In the genomic region with DNA sequence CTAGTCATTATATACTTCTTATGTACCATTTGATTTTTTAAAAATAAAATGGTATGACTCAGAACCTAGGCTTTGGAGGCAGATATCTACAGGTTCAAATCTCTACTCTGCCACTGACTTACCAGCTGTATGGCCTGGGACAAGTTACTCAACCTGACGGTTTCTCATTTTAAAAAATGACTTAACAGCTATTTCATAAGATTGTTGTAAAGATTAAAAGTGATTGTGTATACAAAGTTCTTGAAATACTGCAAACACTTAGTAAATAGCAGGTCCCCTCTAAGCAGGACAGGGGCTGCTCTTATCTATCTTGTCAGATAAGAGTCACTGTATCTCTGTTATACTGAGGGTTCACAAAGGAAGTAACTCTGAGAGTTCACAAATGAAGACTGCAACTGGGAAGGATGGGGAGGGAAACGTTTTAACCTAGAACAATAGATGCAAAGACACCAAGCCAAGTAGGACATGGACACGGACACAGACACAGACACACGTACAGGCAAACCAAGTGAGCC, we compare ENCODE assay signal across 3 cellular contexts.
TF ChIP-seq lines count a peak whose summit lies in the region.

No MANE protein-coding gene starts in this region.

TF ChIP-seq in A549, 52 proteins besides CTCF, POLR2A, EP300 and RAD21 (continued from another document):
- TF ChIP-seq, protein P1, sequence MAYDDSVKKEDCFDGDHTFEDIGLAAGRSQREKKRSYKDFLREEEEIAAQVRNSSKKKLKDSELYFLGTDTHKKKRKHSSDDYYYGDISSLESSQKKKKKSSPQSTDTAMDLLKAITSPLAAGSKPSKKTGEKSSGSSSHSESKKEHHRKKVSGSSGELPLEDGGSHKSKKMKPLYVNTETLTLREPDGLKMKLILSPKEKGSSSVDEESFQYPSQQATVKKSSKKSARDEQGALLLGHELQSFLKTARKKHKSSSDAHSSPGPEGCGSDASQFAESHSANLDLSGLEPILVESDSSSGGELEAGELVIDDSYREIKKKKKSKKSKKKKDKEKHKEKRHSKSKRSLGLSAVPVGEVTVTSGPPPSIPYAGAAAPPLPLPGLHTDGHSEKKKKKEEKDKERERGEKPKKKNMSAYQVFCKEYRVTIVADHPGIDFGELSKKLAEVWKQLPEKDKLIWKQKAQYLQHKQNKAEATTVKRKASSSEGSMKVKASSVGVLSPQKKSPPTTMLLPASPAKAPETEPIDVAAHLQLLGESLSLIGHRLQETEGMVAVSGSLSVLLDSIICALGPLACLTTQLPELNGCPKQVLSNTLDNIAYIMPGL (CRISPR knock-in tag; IDR thresholded peaks at IDR 0.05; ENCODE audit: borderline replicate concordance) = no peak
- TF ChIP-seq PHF8 (IDR thresholded peaks at IDR 0.05; ENCODE audit: borderline replicate concordance, low read depth) (no peak), ZNF302 (CRISPR knock-in tag; IDR thresholded peaks at IDR 0.05) (no peak), ZFP36 (IDR thresholded peaks at IDR 0.05; ENCODE audit: borderline replicate concordance, partially characterized antibody) (no peak), JUN (IDR thresholded peaks at IDR 0.05) (no peak), KDM1A (IDR thresholded peaks at IDR 0.05; ENCODE audit: low read depth) (no peak), SREBF2 (IDR thresholded peaks at IDR 0.05) (no peak), EHF (CRISPR knock-in tag; IDR thresholded peaks at IDR 0.05) (no peak), TP53 (CRISPR knock-in tag; IDR thresholded peaks at IDR 0.05) (no peak), HEYL (CRISPR knock-in tag; IDR thresholded peaks at IDR 0.05) (no peak), HOXB5 (CRISPR knock-in tag; IDR thresholded peaks at IDR 0.05) (no peak), MAFK (IDR thresholded peaks at IDR 0.05; ENCODE audit: partially characterized antibody) (no peak), RNF2 (IDR thresholded peaks at IDR 0.05; ENCODE audit: borderline replicate concordance, low read depth) (no peak)
- TF ChIP-seq, protein P2, sequence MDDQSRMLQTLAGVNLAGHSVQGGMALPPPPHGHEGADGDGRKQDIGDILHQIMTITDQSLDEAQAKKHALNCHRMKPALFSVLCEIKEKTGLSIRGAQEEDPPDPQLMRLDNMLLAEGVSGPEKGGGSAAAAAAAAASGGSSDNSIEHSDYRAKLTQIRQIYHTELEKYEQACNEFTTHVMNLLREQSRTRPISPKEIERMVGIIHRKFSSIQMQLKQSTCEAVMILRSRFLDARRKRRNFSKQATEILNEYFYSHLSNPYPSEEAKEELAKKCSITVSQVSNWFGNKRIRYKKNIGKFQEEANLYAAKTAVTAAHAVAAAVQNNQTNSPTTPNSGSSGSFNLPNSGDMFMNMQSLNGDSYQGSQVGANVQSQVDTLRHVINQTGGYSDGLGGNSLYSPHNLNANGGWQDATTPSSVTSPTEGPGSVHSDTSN (IDR thresholded peaks at IDR 0.05) = no peak

TF ChIP-seq in endothelial cell of umbilical vein, 7 proteins besides CTCF, POLR2A, EP300 and RAD21 (continued from another document):
- no peak for TF ChIP-seq MYC (IDR thresholded peaks at IDR 0.05; ENCODE audit: low read depth, low read length)
- TF ChIP-seq GATA2 (IDR thresholded peaks at IDR 0.05; ENCODE audit: insufficient read depth, insufficient read length, low read depth, low read length) = no peak
- TF ChIP-seq EZH2 (IDR thresholded peaks at IDR 0.05; ENCODE audit: borderline replicate concordance, low read depth, low read length, severe bottlenecking) = no peak
- TF ChIP-seq, protein P3, sequence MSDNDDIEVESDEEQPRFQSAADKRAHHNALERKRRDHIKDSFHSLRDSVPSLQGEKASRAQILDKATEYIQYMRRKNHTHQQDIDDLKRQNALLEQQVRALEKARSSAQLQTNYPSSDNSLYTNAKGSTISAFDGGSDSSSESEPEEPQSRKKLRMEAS (IDR thresholded peaks at IDR 0.05; ENCODE audit: insufficient read depth, insufficient read length) = no peak
- TF ChIP-seq FOS (IDR thresholded peaks at IDR 0.05; ENCODE audit: borderline replicate concordance, insufficient read depth, low read length) = no peak
- no peak for TF ChIP-seq POLR2AphosphoS5 (IDR thresholded peaks at IDR 0.05; ENCODE audit: insufficient read depth, low read depth, low read length)

TF ChIP-seq in GM23338, 12 proteins besides CTCF, POLR2A, EP300 and RAD21 (continued from another document):
- TF ChIP-seq ZNF331 (CRISPR knock-in tag; IDR thresholded peaks at IDR 0.05; ENCODE audit: low read depth) (no peak), EZH2phosphoT487 (IDR thresholded peaks at IDR 0.05; ENCODE audit: unreplicated experiment) (no peak)
TF ChIP-seq in GM23338: peak in this region for 0.
